1 cellular context compared by ENCODE assay signal in the genomic region with DNA sequence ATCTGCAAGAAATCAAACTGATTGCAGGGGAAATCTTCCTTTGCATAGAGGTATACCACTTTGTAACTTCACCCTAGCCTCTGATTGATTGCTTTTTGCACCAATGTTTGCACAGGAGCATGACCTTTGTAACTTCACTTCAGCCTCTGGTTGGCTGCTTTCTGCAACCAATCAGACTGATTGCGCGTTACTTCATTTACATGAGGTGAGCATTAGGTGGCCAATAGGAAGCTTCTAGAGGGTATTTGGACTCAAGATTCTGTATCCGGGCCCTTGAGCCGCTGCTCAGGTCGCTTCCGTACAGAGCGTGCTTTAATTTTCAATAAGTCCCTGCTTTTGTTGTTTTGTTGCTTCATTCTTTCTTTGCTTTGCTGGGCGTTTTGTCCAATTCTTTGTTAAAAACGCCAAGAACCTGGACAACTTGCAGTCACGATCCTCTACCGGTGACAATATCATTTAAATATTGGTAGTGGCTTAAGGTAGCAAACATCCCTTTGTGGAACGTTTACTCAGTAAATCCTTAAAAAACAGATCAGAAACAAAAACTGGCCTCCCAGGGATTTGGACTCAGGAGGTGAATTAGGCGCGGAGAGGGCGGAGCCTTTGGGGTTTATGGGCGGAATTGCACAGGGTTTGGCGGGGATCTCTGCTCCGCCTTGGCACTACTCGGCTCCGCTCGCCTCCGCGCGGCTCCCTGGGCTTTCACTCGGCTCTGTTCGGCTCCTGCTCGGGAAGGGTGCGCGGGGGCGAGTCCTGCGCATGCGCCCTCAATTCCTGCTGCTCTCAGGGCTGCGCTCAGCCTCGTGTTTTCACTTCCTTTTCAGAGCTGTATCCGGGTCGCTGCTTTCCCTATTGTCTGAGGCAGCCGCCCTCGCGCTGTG.
TF ChIP-seq lines count a peak whose summit lies in the region.

A gene with protein sequence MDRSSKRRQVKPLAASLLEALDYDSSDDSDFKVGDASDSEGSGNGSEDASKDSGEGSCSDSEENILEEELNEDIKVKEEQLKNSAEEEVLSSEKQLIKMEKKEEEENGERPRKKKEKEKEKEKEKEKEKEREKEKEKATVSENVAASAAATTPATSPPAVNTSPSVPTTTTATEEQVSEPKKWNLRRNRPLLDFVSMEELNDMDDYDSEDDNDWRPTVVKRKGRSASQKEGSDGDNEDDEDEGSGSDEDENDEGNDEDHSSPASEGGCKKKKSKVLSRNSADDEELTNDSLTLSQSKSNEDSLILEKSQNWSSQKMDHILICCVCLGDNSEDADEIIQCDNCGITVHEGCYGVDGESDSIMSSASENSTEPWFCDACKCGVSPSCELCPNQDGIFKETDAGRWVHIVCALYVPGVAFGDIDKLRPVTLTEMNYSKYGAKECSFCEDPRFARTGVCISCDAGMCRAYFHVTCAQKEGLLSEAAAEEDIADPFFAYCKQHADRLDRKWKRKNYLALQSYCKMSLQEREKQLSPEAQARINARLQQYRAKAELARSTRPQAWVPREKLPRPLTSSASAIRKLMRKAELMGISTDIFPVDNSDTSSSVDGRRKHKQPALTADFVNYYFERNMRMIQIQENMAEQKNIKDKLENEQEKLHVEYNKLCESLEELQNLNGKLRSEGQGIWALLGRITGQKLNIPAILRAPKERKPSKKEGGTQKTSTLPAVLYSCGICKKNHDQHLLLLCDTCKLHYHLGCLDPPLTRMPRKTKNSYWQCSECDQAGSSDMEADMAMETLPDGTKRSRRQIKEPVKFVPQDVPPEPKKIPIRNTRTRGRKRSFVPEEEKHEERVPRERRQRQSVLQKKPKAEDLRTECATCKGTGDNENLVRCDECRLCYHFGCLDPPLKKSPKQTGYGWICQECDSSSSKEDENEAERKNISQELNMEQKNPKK (plus strand): TSS at position 812 of the 881 bp plus-strand sequence. CDS start 452 bp downstream, outside the sequence.

TF ChIP-seq in K562, 482 proteins besides CTCF, POLR2A, EP300 and RAD21 (continued from another document):
- TF ChIP-seq LCOR (CRISPR knock-in tag; IDR thresholded peaks at IDR 0.05) (peak; percentile 83), FIP1L1 (IDR thresholded peaks at IDR 0.05; ENCODE audit: low read depth, low read length, poor library complexity, severe bottlenecking) (no peak), NFATC3 (IDR thresholded peaks at IDR 0.05) (peak; percentile 79; the same call in 1 of the 2 replicates), L3MBTL2 (IDR thresholded peaks at IDR 0.05) (peak; percentile 86), CHD1 (IDR thresholded peaks at IDR 0.05; ENCODE audit: low read length) (peak; percentile 51), POLR2AphosphoS5 (IDR thresholded peaks at IDR 0.05; ENCODE audit: control insufficient read depth, insufficient read depth, low read depth, low read length) (peak; percentile 94), CBFA2T3 (IDR thresholded peaks at IDR 0.05) (no peak), EP400 (IDR thresholded peaks at IDR 0.05) (peak; percentile 76)
- TF ChIP-seq, protein P1, sequence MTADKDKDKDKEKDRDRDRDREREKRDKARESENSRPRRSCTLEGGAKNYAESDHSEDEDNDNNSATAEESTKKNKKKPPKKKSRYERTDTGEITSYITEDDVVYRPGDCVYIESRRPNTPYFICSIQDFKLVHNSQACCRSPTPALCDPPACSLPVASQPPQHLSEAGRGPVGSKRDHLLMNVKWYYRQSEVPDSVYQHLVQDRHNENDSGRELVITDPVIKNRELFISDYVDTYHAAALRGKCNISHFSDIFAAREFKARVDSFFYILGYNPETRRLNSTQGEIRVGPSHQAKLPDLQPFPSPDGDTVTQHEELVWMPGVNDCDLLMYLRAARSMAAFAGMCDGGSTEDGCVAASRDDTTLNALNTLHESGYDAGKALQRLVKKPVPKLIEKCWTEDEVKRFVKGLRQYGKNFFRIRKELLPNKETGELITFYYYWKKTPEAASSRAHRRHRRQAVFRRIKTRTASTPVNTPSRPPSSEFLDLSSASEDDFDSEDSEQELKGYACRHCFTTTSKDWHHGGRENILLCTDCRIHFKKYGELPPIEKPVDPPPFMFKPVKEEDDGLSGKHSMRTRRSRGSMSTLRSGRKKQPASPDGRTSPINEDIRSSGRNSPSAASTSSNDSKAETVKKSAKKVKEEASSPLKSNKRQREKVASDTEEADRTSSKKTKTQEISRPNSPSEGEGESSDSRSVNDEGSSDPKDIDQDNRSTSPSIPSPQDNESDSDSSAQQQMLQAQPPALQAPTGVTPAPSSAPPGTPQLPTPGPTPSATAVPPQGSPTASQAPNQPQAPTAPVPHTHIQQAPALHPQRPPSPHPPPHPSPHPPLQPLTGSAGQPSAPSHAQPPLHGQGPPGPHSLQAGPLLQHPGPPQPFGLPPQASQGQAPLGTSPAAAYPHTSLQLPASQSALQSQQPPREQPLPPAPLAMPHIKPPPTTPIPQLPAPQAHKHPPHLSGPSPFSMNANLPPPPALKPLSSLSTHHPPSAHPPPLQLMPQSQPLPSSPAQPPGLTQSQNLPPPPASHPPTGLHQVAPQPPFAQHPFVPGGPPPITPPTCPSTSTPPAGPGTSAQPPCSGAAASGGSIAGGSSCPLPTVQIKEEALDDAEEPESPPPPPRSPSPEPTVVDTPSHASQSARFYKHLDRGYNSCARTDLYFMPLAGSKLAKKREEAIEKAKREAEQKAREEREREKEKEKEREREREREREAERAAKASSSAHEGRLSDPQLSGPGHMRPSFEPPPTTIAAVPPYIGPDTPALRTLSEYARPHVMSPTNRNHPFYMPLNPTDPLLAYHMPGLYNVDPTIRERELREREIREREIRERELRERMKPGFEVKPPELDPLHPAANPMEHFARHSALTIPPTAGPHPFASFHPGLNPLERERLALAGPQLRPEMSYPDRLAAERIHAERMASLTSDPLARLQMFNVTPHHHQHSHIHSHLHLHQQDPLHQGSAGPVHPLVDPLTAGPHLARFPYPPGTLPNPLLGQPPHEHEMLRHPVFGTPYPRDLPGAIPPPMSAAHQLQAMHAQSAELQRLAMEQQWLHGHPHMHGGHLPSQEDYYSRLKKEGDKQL (CRISPR knock-in tag; IDR thresholded peaks at IDR 0.05; ENCODE audit: borderline replicate concordance), result no peak
